In genomic region chr4:41232406-41232805, GRCh38 we compare ENCODE assay signal across 1 cellular context.
TF ChIP-seq lines count a peak whose summit lies in the region.

No MANE protein-coding gene starts in this region.

TF ChIP-seq in GM23338, 12 proteins besides CTCF, POLR2A, EP300 and RAD21:
- TF ChIP-seq CREB1 (CRISPR knock-in tag; IDR thresholded peaks at IDR 0.05; ENCODE audit: low read depth) (no peak), REST (IDR thresholded peaks at IDR 0.05; ENCODE audit: unreplicated experiment) (no peak), ZNF114 (CRISPR knock-in tag; IDR thresholded peaks at IDR 0.05) (no peak), ETS1 (IDR thresholded peaks at IDR 0.05) (no peak), STAT1 (IDR thresholded peaks at IDR 0.05; ENCODE audit: unreplicated experiment) (no peak), NANOG (IDR thresholded peaks at IDR 0.05; ENCODE audit: borderline replicate concordance) (no peak), POLR2AphosphoS5 (IDR thresholded peaks at IDR 0.05; ENCODE audit: low read depth) (no peak), JUNB (IDR thresholded peaks at IDR 0.05; ENCODE audit: unreplicated experiment) (no peak), EZH2 (IDR thresholded peaks at IDR 0.05; ENCODE audit: low read depth, unreplicated experiment) (no peak), EZH2phosphoT487 (IDR thresholded peaks at IDR 0.05; ENCODE audit: unreplicated experiment) (no peak), ZNF331 (CRISPR knock-in tag; IDR thresholded peaks at IDR 0.05; ENCODE audit: low read depth) (no peak), ZNF462 (CRISPR knock-in tag; IDR thresholded peaks at IDR 0.05) (no peak)
TF ChIP-seq in GM23338: peak in this region for 0.
